Comparison of ENCODE assay signal across 15 cellular contexts in genomic region chr1:216456682-216457081, GRCh38. TPM values are rescaled to one million over a fixed set of nuclear protein-coding genes. Genes with fewer than 3 reads are reported as not detected.
DNase-seq lines count a peak whose midpoint lies in the region; ATAC-seq, FAIRE-seq and TF ChIP-seq lines count a peak whose summit lies in the region.
"Had no signal": no experiment of that assay in that cellular context is flagged by ENCODE, and none has a peak within 500 bp of the region (broad histone marks: within the 10 kb centered on the region; RNA-seq: fewer than 3 reads in every experiment).

No MANE protein-coding gene starts in this region.

- TF ChIP-seq POLR2A in GM12891 (IDR thresholded peaks at IDR 0.05; ENCODE audit: low read depth, low read length), result no peak

- TF ChIP-seq CTCF in epithelial cell of esophagus (IDR thresholded peaks at IDR 0.05; ENCODE audit: insufficient read depth, low read depth, low read length, missing control alignments) (no peak), Calu3 (IDR thresholded peaks at IDR 0.05; ENCODE audit: unreplicated experiment) (no peak)

- no peak for ATAC-seq in HG02798 (IDR thresholded peaks at IDR 0.05; ENCODE audit: poor library complexity, unreplicated experiment)
- ATAC-seq: naive thymus-derived CD8-positive, alpha-beta T cell; stimulated activated memory B cell treated with anti-CD40 and anti-IgM and Interleukin-4, amounts not matched to agents 10 μg/mL and 1 μg/mL and 100 μg/mL, for 72 hours had no signal

- FAIRE-seq in RCC 7860 (lab: Jason Lieb, UNC) (peak; percentile 49), GM12891 (lab: Jason Lieb, UNC) (no peak)

- CTCF ChIA-PET in Calu3 (lab: Charles Lee), result no interaction called here

- H3K4me3 ChIP-seq in epithelial cell of esophagus (ENCODE audit: low read length), result no peak overlapping the region
- H3K4me3 ChIP-seq: colonic mucosa had no signal

- no peak overlapping the region for H3K27ac Mint-ChIP-seq in Calu3 (ENCODE audit: unreplicated experiment)
- H3K27ac Mint-ChIP-seq: activated T-helper 1 cell treated with anti-CD3 and anti-CD28 coated beads, Interleukin-12 subunit alpha, Interleukin-12 subunit beta, Interleukin-2, Interleukin-4 antibody, amounts not matched to agents 30 ng/mL and 10 ng/mL and 1 ng/mL, durations not matched to agents 14 hours and 24 hours and 36 hours; CD4-positive, alpha-beta T cell; naive thymus-derived CD8-positive, alpha-beta T cell; stimulated activated memory B cell treated with anti-CD40 and anti-IgM and Interleukin-4, amounts not matched to agents 10 μg/mL and 1 μg/mL and 100 μg/mL, for 72 hours had no signal

- H3K4me1 Mint-ChIP-seq in Calu3 (ENCODE audit: low read depth, unreplicated experiment), result peaks cover 12% of the 10 kb centered on the region
- H3K4me1 Mint-ChIP-seq: naive thymus-derived CD8-positive, alpha-beta T cell had no signal

- no peaks in the 10 kb centered on the region for H3K36me3 Mint-ChIP-seq in Calu3 (ENCODE audit: insufficient read depth, unreplicated experiment)
- H3K36me3 Mint-ChIP-seq: naive thymus-derived CD8-positive, alpha-beta T cell; stimulated activated memory B cell treated with anti-CD40 and anti-IgM and Interleukin-4, amounts not matched to agents 10 μg/mL and 1 μg/mL and 100 μg/mL, for 72 hours had no signal

- no peaks in the 10 kb centered on the region for H3K9me3 Mint-ChIP-seq in Calu3 (ENCODE audit: low read depth, unreplicated experiment)
- H3K9me3 Mint-ChIP-seq: stimulated activated memory B cell treated with anti-CD40 and anti-IgM and Interleukin-4, amounts not matched to agents 10 μg/mL and 1 μg/mL and 100 μg/mL, for 72 hours had no signal

- BruUV-seq in Calu3 (replicated peaks; lab: Mats Ljungman, UMichigan), result no TSS peak

- intact Hi-C loops in Calu3 (cut with micrococcal nuclease; ENCODE audit: unreplicated experiment), result no loop called here

- no peak overlapping the region for H3K4me3 Mint-ChIP-seq in Calu3 (ENCODE audit: low read depth, unreplicated experiment)
- H3K4me3 Mint-ChIP-seq: activated T-helper 1 cell treated with anti-CD3 and anti-CD28 coated beads, Interleukin-12 subunit alpha, Interleukin-12 subunit beta, Interleukin-2, Interleukin-4 antibody, amounts not matched to agents 30 ng/mL and 10 ng/mL and 1 ng/mL, durations not matched to agents 14 hours and 24 hours and 36 hours; CD4-positive, alpha-beta T cell; naive thymus-derived CD8-positive, alpha-beta T cell; stimulated activated memory B cell treated with anti-CD40 and anti-IgM and Interleukin-4, amounts not matched to agents 10 μg/mL and 1 μg/mL and 100 μg/mL, for 72 hours had no signal

- H3K27me3 Mint-ChIP-seq in Calu3 (ENCODE audit: unreplicated experiment), result no peaks in the 10 kb centered on the region
- H3K27me3 Mint-ChIP-seq: CD4-positive, alpha-beta T cell; naive thymus-derived CD8-positive, alpha-beta T cell; stimulated activated memory B cell treated with anti-CD40 and anti-IgM and Interleukin-4, amounts not matched to agents 10 μg/mL and 1 μg/mL and 100 μg/mL, for 72 hours had no signal

- DNase-seq in EH (ENCODE audit: low read depth) (peak; percentile 94), RCC 7860 (ENCODE audit: low spot score) (peak; percentile 34), epithelial cell of esophagus (ENCODE audit: low read depth) (peak; percentile 87), non-pigmented ciliary epithelial cell (ENCODE audit: low read depth) (peak; percentile 83), GM12891 (ENCODE audit: insufficient read length, low spot score) (no peak), Calu3 (no peak), SW 1271 (lab: John Stamatoyannopoulos, UW) (no peak)
- DNase-seq: CD4-positive, alpha-beta T cell; colonic mucosa; naive thymus-derived CD8-positive, alpha-beta T cell; NCI-H2081 had no signal

TF ChIP-seq in GM12891, 5 proteins besides CTCF, POLR2A, EP300 and RAD21:
- no peak for TF ChIP-seq TAF1 (IDR thresholded peaks at IDR 0.05; ENCODE audit: low read depth, low read length)
- TF ChIP-seq SPI1 (IDR thresholded peaks at IDR 0.05; ENCODE audit: low read depth, low read length), result no peak
- no peak for TF ChIP-seq POU2F2 (IDR thresholded peaks at IDR 0.05; ENCODE audit: low read depth, low read length)
- TF ChIP-seq PAX5 (IDR thresholded peaks at IDR 0.05; ENCODE audit: insufficient read depth, low read length, severe bottlenecking), result no peak

RNA-seq across cellular contexts. Expression of gene USH2A, which starts 33.4 kb away (rescaled TPM):
- polyA plus RNA-seq in GM12891 (2012; ENCODE audit: low read depth, missing spikeins), result under 0.01 TPM
- total RNA-seq in Calu3 (2022), result not detected in 2 replicates
- total RNA-seq: activated T-helper 1 cell treated with anti-CD3 and anti-CD28 coated beads, Interleukin-12 subunit alpha, Interleukin-12 subunit beta, Interleukin-2, Interleukin-4 antibody, amounts not matched to agents 30 ng/mL and 10 ng/mL and 1 ng/mL, durations not matched to agents 14 hours and 24 hours and 36 hours; CD4-positive, alpha-beta T cell; naive thymus-derived CD8-positive, alpha-beta T cell; OCI-LY7 had no signal
- polyA plus RNA-seq: naive thymus-derived CD8-positive, alpha-beta T cell had no signal

Comparison
In these comparisons a context has a peak if more than half of its experiments do, and no peak if none do; other contexts are left out.
1. DNase-seq: peak in EH (single experiment), RCC 7860 (single experiment), epithelial cell of esophagus (single experiment) and non-pigmented ciliary epithelial cell (single experiment); none in GM12891 (single experiment), Calu3 (single experiment) and SW 1271 (0 of 2).